ENCODE assay signal across 1 cellular context in genomic region chr12:7131502-7131866, GRCh38.
TF ChIP-seq lines count a peak whose summit lies in the region.

No MANE protein-coding gene starts in this region.

TF ChIP-seq in endothelial cell of umbilical vein, 7 proteins besides CTCF, POLR2A, EP300 and RAD21:
- TF ChIP-seq EZH2 (IDR thresholded peaks at IDR 0.05; ENCODE audit: borderline replicate concordance, low read depth, low read length, severe bottlenecking) (no peak), FOS (IDR thresholded peaks at IDR 0.05; ENCODE audit: borderline replicate concordance, insufficient read depth, low read length) (no peak), MAX (IDR thresholded peaks at IDR 0.05; ENCODE audit: insufficient read depth, insufficient read length) (no peak), JUN (IDR thresholded peaks at IDR 0.05; ENCODE audit: borderline replicate concordance, insufficient read depth, insufficient read length, low read depth) (no peak), MYC (IDR thresholded peaks at IDR 0.05; ENCODE audit: low read depth, low read length) (no peak), GATA2 (IDR thresholded peaks at IDR 0.05; ENCODE audit: insufficient read depth, insufficient read length, low read depth, low read length) (no peak), POLR2AphosphoS5 (IDR thresholded peaks at IDR 0.05; ENCODE audit: insufficient read depth, low read depth, low read length) (no peak)
